Comparison of ENCODE assay signal across 4 cellular contexts in genomic region chr18:46215902-46216723, GRCh38.
TF ChIP-seq lines count a peak whose summit lies in the region.

No MANE protein-coding gene starts in this region.

TF ChIP-seq in SK-N-SH, 30 proteins besides CTCF, POLR2A, EP300 and RAD21:
- TF ChIP-seq PBX3 (IDR thresholded peaks at IDR 0.05), result peak; percentile 30; the same call in 1 of the 2 replicates
- TF ChIP-seq TCF12 (IDR thresholded peaks at IDR 0.05), result peak; percentile 47
- TF ChIP-seq GATA2 (CRISPR knock-in tag; IDR thresholded peaks at IDR 0.05), result no peak

TF ChIP-seq in SK-N-SH treated with all-trans-retinoic acid at 6 μM for 48 hours, 23 proteins besides CTCF, POLR2A, EP300 and RAD21:
- TF ChIP-seq ZNF565 (CRISPR knock-in tag; conservative IDR thresholded peaks at IDR 0.05; ENCODE audit: low read depth), result no peak
- TF ChIP-seq ESRRG (CRISPR knock-in tag; IDR thresholded peaks at IDR 0.05), result no peak
- TF ChIP-seq GLIS3 (CRISPR knock-in tag; IDR thresholded peaks at IDR 0.05), result no peak
- TF ChIP-seq BACH2 (CRISPR knock-in tag; IDR thresholded peaks at IDR 0.05; ENCODE audit: borderline replicate concordance), result no peak
- TF ChIP-seq ZFP30 (CRISPR knock-in tag; IDR thresholded peaks at IDR 0.05), result no peak

TF ChIP-seq in liver, 16 proteins besides CTCF, POLR2A, EP300 and RAD21 (continued from another document):
- TF ChIP-seq NR2F2 (IDR thresholded peaks at IDR 0.05), result peak; percentile 36
- TF ChIP-seq FOXA1 (IDR thresholded peaks at IDR 0.05), result no peak
- TF ChIP-seq HNF4A (conservative IDR thresholded peaks at IDR 0.05), result peak in 1 of 2 donors; percentile 12
- no peak for TF ChIP-seq ZBTB33 (IDR thresholded peaks at IDR 0.05)
- no peak for TF ChIP-seq SP1 (IDR thresholded peaks at IDR 0.05)
- no peak for TF ChIP-seq REST (IDR thresholded peaks at IDR 0.05)
- no peak for TF ChIP-seq GABPA (IDR thresholded peaks at IDR 0.05 in 1 of 2, conservative IDR thresholded peaks at IDR 0.05 in 1 of 2)
- no peak for TF ChIP-seq FOXA2 (IDR thresholded peaks at IDR 0.05)
- no peak for TF ChIP-seq ATF3 (IDR thresholded peaks at IDR 0.05)
- TF ChIP-seq JUND (IDR thresholded peaks at IDR 0.05), result no peak
- no peak for TF ChIP-seq MAX (IDR thresholded peaks at IDR 0.05)
- TF ChIP-seq EGR1 (IDR thresholded peaks at IDR 0.05; ENCODE audit: low read depth in 2 of 2), result no peak
- no peak for TF ChIP-seq YY1 (IDR thresholded peaks at IDR 0.05)
- peak in 1 of 2 donors; percentile 9 for TF ChIP-seq RXRA (IDR thresholded peaks at IDR 0.05)

TF ChIP-seq in HepG2, 621 proteins besides CTCF, POLR2A, EP300 and RAD21 (continued from another document):
- no peak for TF ChIP-seq HNRNPUL1 (IDR thresholded peaks at IDR 0.05; ENCODE audit: low read depth, low read length)
- no peak for TF ChIP-seq ZNF776 (CRISPR knock-in tag; IDR thresholded peaks at IDR 0.05)
- TF ChIP-seq ZNF670 (CRISPR knock-in tag; IDR thresholded peaks at IDR 0.05; ENCODE audit: borderline replicate concordance), result no peak
- no peak for TF ChIP-seq SMYD3 (CRISPR knock-in tag; IDR thresholded peaks at IDR 0.05)
- TF ChIP-seq ATF1 (CRISPR knock-in tag; IDR thresholded peaks at IDR 0.05), result no peak
- no peak for TF ChIP-seq GLMP (CRISPR knock-in tag; IDR thresholded peaks at IDR 0.05; ENCODE audit: borderline replicate concordance)
- no peak for TF ChIP-seq KLF9 (CRISPR knock-in tag; IDR thresholded peaks at IDR 0.05; ENCODE audit: low read depth)
- TF ChIP-seq ZNF24 (IDR thresholded peaks at IDR 0.05), result no peak
- TF ChIP-seq ZBTB2 (CRISPR knock-in tag; IDR thresholded peaks at IDR 0.05; ENCODE audit: low read depth), result no peak
- no peak for TF ChIP-seq GPBP1L1 (CRISPR knock-in tag; IDR thresholded peaks at IDR 0.05)
- no peak for TF ChIP-seq MYC (CRISPR knock-in tag; IDR thresholded peaks at IDR 0.05; ENCODE audit: borderline replicate concordance)
- TF ChIP-seq ZNF800 (CRISPR knock-in tag; IDR thresholded peaks at IDR 0.05), result no peak
- no peak for TF ChIP-seq MEF2D (CRISPR knock-in tag; IDR thresholded peaks at IDR 0.05)
- TF ChIP-seq ZFP90 (CRISPR knock-in tag; IDR thresholded peaks at IDR 0.05; ENCODE audit: borderline replicate concordance), result no peak
- no peak for TF ChIP-seq ZBTB38 (CRISPR knock-in tag; IDR thresholded peaks at IDR 0.05)
